ENCODE assay signal across 19 cellular contexts in genomic region chr12:117878598-117878997, GRCh38.
"Had no signal": no experiment of that assay in that cellular context is flagged by ENCODE, and none has a peak within 500 bp of the region (broad histone marks: within the 10 kb centered on the region; RNA-seq: fewer than 3 reads in every experiment).

No MANE protein-coding gene starts in this region.

- H3K27ac ChIP-seq: epithelial cell of prostate, esophagus muscularis mucosa, gastrocnemius medialis, heart right ventricle, neutrophil, right atrium auricular region, suprapubic skin, thyroid gland, upper lobe of left lung, uterus had no signal

- H3K27me3 ChIP-seq: right atrium auricular region, thyroid gland, upper lobe of left lung had no signal

- H3K9me3 Mint-ChIP-seq: nephron progenitor cell had no signal

- H3K9me3 ChIP-seq: esophagus muscularis mucosa, gastrocnemius medialis, heart right ventricle, neutrophil, right atrium auricular region, suprapubic skin, thyroid gland, uterus had no signal

- H3K4me3 Mint-ChIP-seq: naive thymus-derived CD4-positive, alpha-beta T cell; nephron progenitor cell had no signal

- H3K4me3 ChIP-seq: esophagus muscularis mucosa, gastrocnemius medialis, heart right ventricle, right atrium auricular region, smooth muscle cell, suprapubic skin, thyroid gland, upper lobe of left lung, uterus had no signal

- H3K4me2 ChIP-seq: smooth muscle cell had no signal

- H3K36me3 ChIP-seq: esophagus muscularis mucosa, gastrocnemius medialis, heart right ventricle, neutrophil, right atrium auricular region, suprapubic skin, thyroid gland, upper lobe of left lung, uterus had no signal

- DNase-seq: effector memory CD4-positive, alpha-beta T cell; gastrocnemius medialis; heart right ventricle; islet precursor cell; mammary epithelial cell; naive thymus-derived CD4-positive, alpha-beta T cell; nephron progenitor cell; posterior cingulate gyrus; stimulated activated CD4-positive, alpha-beta T cell treated with anti-CD3 and anti-CD28 coated beads, Interleukin-2, amount 100 ng/mL, for 48 hours; stimulated activated naive CD8-positive, alpha-beta T cell treated with anti-CD3 and anti-CD28 coated beads, Interleukin-15, Interleukin-2, amounts not matched to agents 100 U/mL and 50 U/mL, for 24 hours; thyroid gland; upper lobe of left lung; uterus had no signal

- H3K4me1 ChIP-seq: gastrocnemius medialis, suprapubic skin, thyroid gland, uterus had no signal

- H3K27ac Mint-ChIP-seq: naive thymus-derived CD4-positive, alpha-beta T cell; nephron progenitor cell had no signal
